ENCODE assay signal across 14 cellular contexts in the genomic region with DNA sequence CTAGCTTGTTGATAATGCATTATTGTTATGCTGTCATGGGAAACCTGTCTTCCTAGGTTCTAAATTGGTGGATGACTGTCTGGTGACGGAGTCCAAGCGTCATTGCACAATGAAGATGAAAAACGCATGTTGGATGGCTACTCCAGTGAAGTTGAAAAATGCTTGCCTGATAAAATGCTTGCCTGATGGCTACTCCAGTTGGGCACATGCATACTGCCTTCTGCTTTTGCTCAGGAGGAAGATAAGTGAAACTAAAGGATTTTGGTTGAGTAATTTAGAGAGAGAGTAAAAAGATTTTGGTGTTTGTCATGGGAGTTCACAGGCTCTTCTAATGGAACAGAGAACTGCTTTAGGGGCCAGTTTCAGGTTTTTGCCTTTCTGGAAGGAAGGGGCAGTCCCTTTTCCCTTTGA.
DNase-seq lines count a peak whose midpoint lies in the region; TF ChIP-seq lines count a peak whose summit lies in the region.
"Had no signal": no experiment of that assay in that cellular context is flagged by ENCODE, and none has a peak within 500 bp of the region (broad histone marks: within the 10 kb centered on the region; RNA-seq: fewer than 3 reads in every experiment).

No MANE protein-coding gene starts in this region.

- POLR2A ChIA-PET in CD4-positive, alpha-beta memory T cell (lab: Charles Lee; ENCODE audit: partially characterized antibody) = interaction anchor here (0.6 to 0.8 kb wide), 2 partner anchors 13 kb away, joined by 3 to 4 read pairs; no protein-coding TSS in a partner anchor

- no peaks in the 10 kb centered on the region for H3K36me3 ChIP-seq in CD4-positive, alpha-beta memory T cell (ENCODE audit: insufficient read depth, low read length)
- H3K36me3 ChIP-seq in mesodermal cell (ENCODE audit: control insufficient read depth, insufficient read depth, low read length) (no peaks in the 10 kb centered on the region), transverse colon (no peaks in the 10 kb centered on the region)
- H3K36me3 ChIP-seq: spleen had no signal

- TF ChIP-seq CTCF in HFFc6 (IDR thresholded peaks at IDR 0.05) = no peak
- no peak for TF ChIP-seq CTCF in transverse colon (IDR thresholded peaks at IDR 0.05)

- peaks cover 11% of the 10 kb centered on the region for H3K4me1 ChIP-seq in CD4-positive, alpha-beta memory T cell (ENCODE audit: insufficient read depth, low read length)
- peaks cover 6% of the 10 kb centered on the region for H3K4me1 ChIP-seq in mesodermal cell (ENCODE audit: control insufficient read depth, insufficient read depth, low read length, poor library complexity, severe bottlenecking)
- H3K4me1 ChIP-seq in transverse colon = peaks cover 0 to 30% (median 13%) of the 10 kb centered on the region in 4 donors

- no peak overlapping the region for H3K4me3 ChIP-seq in CD4-positive, alpha-beta memory T cell (ENCODE audit: low read length in 2 of 2)
- H3K4me3 ChIP-seq in mesodermal cell (ENCODE audit: extremely low read depth, insufficient read depth, low read length, poor library complexity, severe bottlenecking) (no peak overlapping the region), transverse colon (no peak overlapping the region)
- H3K4me3 ChIP-seq: spleen had no signal

- no peak for TF ChIP-seq POLR2A in transverse colon (IDR thresholded peaks at IDR 0.05)

- no peaks in the 10 kb centered on the region for H3K9me3 ChIP-seq in CD4-positive, alpha-beta memory T cell (ENCODE audit: control insufficient read depth in 1 of 2, low read length in 2 of 2)
- H3K9me3 ChIP-seq in mesodermal cell (ENCODE audit: control insufficient read depth, low read length) (no peaks in the 10 kb centered on the region), transverse colon (no peaks in the 10 kb centered on the region)
- H3K9me3 ChIP-seq: spleen had no signal

- no peak for DNase-seq in CD4-positive, alpha-beta memory T cell
- DNase-seq in HFFc6 = no peak
- DNase-seq in astrocyte of the hippocampus (ENCODE audit: low read depth, low spot score) = peak; percentile 55
- no peak for DNase-seq in C1 segment of cervical spinal cord (lab: John Stamatoyannopoulos, UW)
- DNase-seq in dedifferentiated amniotic fluid mesenchymal stem cell (ENCODE audit: extremely low spot score) = no peak
- no peak for DNase-seq in transverse colon
- no peak for DNase-seq in NCI-H128 (lab: John Stamatoyannopoulos, UW; ENCODE audit: unreplicated experiment)
- DNase-seq: activated effector memory CD4-positive, alpha-beta T cell treated with anti-CD3 and anti-CD28 coated beads, Interleukin-2, amount 50 U/mL, for 16 hours; midbrain; NCI-H1105 treated with DMSO at 0.1 percent for 48 hours; spleen; substantia nigra had no signal

- H3K27me3 ChIP-seq in CD4-positive, alpha-beta memory T cell (ENCODE audit: insufficient read depth, low read length) = no peaks in the 10 kb centered on the region
- no peaks in the 10 kb centered on the region for H3K27me3 ChIP-seq in transverse colon
- H3K27me3 ChIP-seq: spleen had no signal

- CTCF ChIA-PET in CD4-positive, alpha-beta memory T cell (lab: Charles Lee; ENCODE audit: partially characterized antibody) = interaction anchor here (1.0 to 1.1 kb wide), 2 partner anchors 20 to 39 kb away, joined by 3 to 5 read pairs; no protein-coding TSS in a partner anchor

- peak overlapping the region in 4 of 7 donors; percentile 1 to 71 (median 20) for H3K27ac Mint-ChIP-seq in CD4-positive, alpha-beta memory T cell
- peak overlapping the region; percentile 91 for H3K27ac Mint-ChIP-seq in HFFc6

- intact Hi-C loops in CD4-positive, alpha-beta memory T cell (cut with micrococcal nuclease) = loop anchor here (10.0 kb wide), 1 partner anchor 254 kb away; no protein-coding TSS in a partner anchor
- intact Hi-C loops in transverse colon (cut with DNase I; ENCODE audit: low total_unique reads) = no loop called here

- no peaks in the 10 kb centered on the region for H3K9me3 Mint-ChIP-seq in CD4-positive, alpha-beta memory T cell
- no peaks in the 10 kb centered on the region for H3K9me3 Mint-ChIP-seq in HFFc6

- WGBS in mesodermal cell (ENCODE audit: insufficient coverage in 2 of 2), 2 experiments = 85 to 96% methylated on average over 3 of the region's 3 CpGs
- WGBS in transverse colon (ENCODE audit: low coverage in 1 of 2), 2 donors = 57 to 72% methylated on average over 3 of the region's 3 CpGs

- TF ChIP-seq EP300 in transverse colon (IDR thresholded peaks at IDR 0.05; ENCODE audit: low read depth) = no peak

- in situ Hi-C loops in transverse colon (cut with MboI; ENCODE audit: low pct_ligation_motif_present in 1 of 4, low pct_unique_long_range_greater_than_20kb in 1 of 4, low sequenced_read_pairs in 3 of 4) = loop anchor here in 1 of 4 donors (10.0 kb wide), 1 partner anchor 166 kb away; no protein-coding TSS in a partner anchor

- no peak overlapping the region for H3K4me3 Mint-ChIP-seq in CD4-positive, alpha-beta memory T cell
- peak overlapping the region; percentile 55; the same call in 1 of the 2 replicates for H3K4me3 Mint-ChIP-seq in HFFc6

- H3K36me3 Mint-ChIP-seq in CD4-positive, alpha-beta memory T cell = peaks cover 0 to 2% of the 10 kb centered on the region in 2 donors
- H3K36me3 Mint-ChIP-seq in HFFc6 (ENCODE audit: low read depth) = peaks cover 27% of the 10 kb centered on the region

- H3K27ac ChIP-seq in CD4-positive, alpha-beta memory T cell (ENCODE audit: low read depth, low read length) = no peak overlapping the region
- peak overlapping the region; percentile 57 for H3K27ac ChIP-seq in mesodermal cell (ENCODE audit: low read depth, low read length, severe bottlenecking)
- peak overlapping the region in 2 of 4 donors; percentile 22 to 47 for H3K27ac ChIP-seq in transverse colon
- H3K27ac ChIP-seq: epithelial cell of prostate, spleen had no signal

- H3K4me1 Mint-ChIP-seq in CD4-positive, alpha-beta memory T cell = peaks cover 37 to 72% (median 53%) of the 10 kb centered on the region in 4 donors
- H3K4me1 Mint-ChIP-seq in HFFc6 (ENCODE audit: low read depth) = peaks cover 52% of the 10 kb centered on the region

- no peaks in the 10 kb centered on the region for H3K27me3 Mint-ChIP-seq in CD4-positive, alpha-beta memory T cell
- no peaks in the 10 kb centered on the region; the same call in none of the 2 replicates for H3K27me3 Mint-ChIP-seq in HFFc6 (ENCODE audit: insufficient read depth)
